Comparison of ENCODE assay signal across 23 cellular contexts in genomic region chr14:64792871-64793560, GRCh38.
"Had no signal": no experiment of that assay in that cellular context is flagged by ENCODE, and none has a peak within 500 bp of the region (broad histone marks: within the 10 kb centered on the region; RNA-seq: fewer than 3 reads in every experiment).

No MANE protein-coding gene starts in this region.

- H3K4me3 ChIP-seq: MG63, SJSA1, SK-N-MC had no signal

- H3K36me3 ChIP-seq: MG63, SJSA1 had no signal

- H3K27ac ChIP-seq: RWPE1, SJSA1, SK-N-MC had no signal

- H3K9me3 ChIP-seq: MG63, SJSA1 had no signal

- ATAC-seq: HepG2, Panc1, PC-3, T-cell had no signal

- DNase-seq: IMR-90, MG63, NCI-H1092, NCI-H1436, NCI-H187, NCI-H2029, NCI-H2081 treated with DMSO at 0.1 percent for 48 hours, NCI-H2171, NCI-H226, NCI-H446, NCI-H510A, NCI-H524 treated with DMSO at 0.1 percent for 48 hours, NCI-H69, NCI-H774, PC-3, SHP77 treated with DMSO at 0.1 percent for 48 hours, SW 1271, T-cell had no signal

- FAIRE-seq: HepG2 had no signal

- H3K27me3 ChIP-seq: MG63, SJSA1 had no signal
